In genomic region chr10:7485267-7485601, GRCh38 we compare ENCODE assay signal across 2 cellular contexts.
TF ChIP-seq lines count a peak whose summit lies in the region.

No MANE protein-coding gene starts in this region.

TF ChIP-seq in GM23338, 12 proteins besides CTCF, POLR2A, EP300 and RAD21 (continued from another document):
- TF ChIP-seq REST (IDR thresholded peaks at IDR 0.05; ENCODE audit: unreplicated experiment) (no peak), JUNB (IDR thresholded peaks at IDR 0.05; ENCODE audit: unreplicated experiment) (no peak), CREB1 (CRISPR knock-in tag; IDR thresholded peaks at IDR 0.05; ENCODE audit: low read depth) (no peak), NANOG (IDR thresholded peaks at IDR 0.05; ENCODE audit: borderline replicate concordance) (no peak), ZNF331 (CRISPR knock-in tag; IDR thresholded peaks at IDR 0.05; ENCODE audit: low read depth) (no peak), STAT1 (IDR thresholded peaks at IDR 0.05; ENCODE audit: unreplicated experiment) (no peak), POLR2AphosphoS5 (IDR thresholded peaks at IDR 0.05; ENCODE audit: low read depth) (no peak), ZNF462 (CRISPR knock-in tag; IDR thresholded peaks at IDR 0.05) (no peak)

TF ChIP-seq in WTC11, 78 proteins besides CTCF, POLR2A, EP300 and RAD21 (continued from another document):
- TF ChIP-seq, protein P1, sequence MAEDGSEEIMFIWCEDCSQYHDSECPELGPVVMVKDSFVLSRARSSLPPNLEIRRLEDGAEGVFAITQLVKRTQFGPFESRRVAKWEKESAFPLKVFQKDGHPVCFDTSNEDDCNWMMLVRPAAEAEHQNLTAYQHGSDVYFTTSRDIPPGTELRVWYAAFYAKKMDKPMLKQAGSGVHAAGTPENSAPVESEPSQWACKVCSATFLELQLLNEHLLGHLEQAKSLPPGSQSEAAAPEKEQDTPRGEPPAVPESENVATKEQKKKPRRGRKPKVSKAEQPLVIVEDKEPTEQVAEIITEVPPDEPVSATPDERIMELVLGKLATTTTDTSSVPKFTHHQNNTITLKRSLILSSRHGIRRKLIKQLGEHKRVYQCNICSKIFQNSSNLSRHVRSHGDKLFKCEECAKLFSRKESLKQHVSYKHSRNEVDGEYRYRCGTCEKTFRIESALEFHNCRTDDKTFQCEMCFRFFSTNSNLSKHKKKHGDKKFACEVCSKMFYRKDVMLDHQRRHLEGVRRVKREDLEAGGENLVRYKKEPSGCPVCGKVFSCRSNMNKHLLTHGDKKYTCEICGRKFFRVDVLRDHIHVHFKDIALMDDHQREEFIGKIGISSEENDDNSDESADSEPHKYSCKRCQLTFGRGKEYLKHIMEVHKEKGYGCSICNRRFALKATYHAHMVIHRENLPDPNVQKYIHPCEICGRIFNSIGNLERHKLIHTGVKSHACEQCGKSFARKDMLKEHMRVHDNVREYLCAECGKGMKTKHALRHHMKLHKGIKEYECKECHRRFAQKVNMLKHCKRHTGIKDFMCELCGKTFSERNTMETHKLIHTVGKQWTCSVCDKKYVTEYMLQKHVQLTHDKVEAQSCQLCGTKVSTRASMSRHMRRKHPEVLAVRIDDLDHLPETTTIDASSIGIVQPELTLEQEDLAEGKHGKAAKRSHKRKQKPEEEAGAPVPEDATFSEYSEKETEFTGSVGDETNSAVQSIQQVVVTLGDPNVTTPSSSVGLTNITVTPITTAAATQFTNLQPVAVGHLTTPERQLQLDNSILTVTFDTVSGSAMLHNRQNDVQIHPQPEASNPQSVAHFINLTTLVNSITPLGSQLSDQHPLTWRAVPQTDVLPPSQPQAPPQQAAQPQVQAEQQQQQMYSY (CRISPR knock-in tag; IDR thresholded peaks at IDR 0.05): no peak
- TF ChIP-seq RORB (CRISPR knock-in tag; IDR thresholded peaks at IDR 0.05) (no peak), NFE2L1 (CRISPR knock-in tag; IDR thresholded peaks at IDR 0.05) (no peak), IRF1 (CRISPR knock-in tag; IDR thresholded peaks at IDR 0.05) (no peak)
